Comparison of ENCODE assay signal across 1 cellular context in the genomic region with DNA sequence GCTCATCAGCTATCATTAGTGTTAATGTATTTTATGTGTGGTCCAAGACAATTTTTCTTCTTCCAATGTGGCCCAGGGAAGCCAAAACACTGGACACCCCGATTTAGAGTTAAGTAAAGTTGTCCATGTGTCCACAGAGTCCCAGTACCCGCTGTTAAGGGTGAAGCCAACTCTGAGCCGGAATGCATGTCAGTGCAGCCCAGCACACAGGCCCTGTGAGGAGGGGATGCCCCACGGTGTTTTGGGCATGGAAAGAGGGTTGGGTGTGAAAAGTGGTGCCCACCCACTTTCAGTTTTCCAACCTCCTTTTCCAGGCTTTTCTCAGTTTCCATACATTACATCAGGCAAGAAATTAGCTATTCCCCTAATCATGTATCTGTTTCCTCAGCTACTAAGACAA.
TF ChIP-seq lines count a peak whose summit lies in the region.

No MANE protein-coding gene starts in this region.

TF ChIP-seq in SK-N-SH treated with all-trans-retinoic acid at 6 μM for 48 hours, 23 proteins besides CTCF, POLR2A, EP300 and RAD21:
- TF ChIP-seq CSDC2 (CRISPR knock-in tag; IDR thresholded peaks at IDR 0.05): no peak
- no peak for TF ChIP-seq TOX (CRISPR knock-in tag; IDR thresholded peaks at IDR 0.05; ENCODE audit: borderline replicate concordance)
TF ChIP-seq in SK-N-SH treated with all-trans-retinoic acid at 6 μM for 48 hours: peak in this region for 0.
